In the genomic region with DNA sequence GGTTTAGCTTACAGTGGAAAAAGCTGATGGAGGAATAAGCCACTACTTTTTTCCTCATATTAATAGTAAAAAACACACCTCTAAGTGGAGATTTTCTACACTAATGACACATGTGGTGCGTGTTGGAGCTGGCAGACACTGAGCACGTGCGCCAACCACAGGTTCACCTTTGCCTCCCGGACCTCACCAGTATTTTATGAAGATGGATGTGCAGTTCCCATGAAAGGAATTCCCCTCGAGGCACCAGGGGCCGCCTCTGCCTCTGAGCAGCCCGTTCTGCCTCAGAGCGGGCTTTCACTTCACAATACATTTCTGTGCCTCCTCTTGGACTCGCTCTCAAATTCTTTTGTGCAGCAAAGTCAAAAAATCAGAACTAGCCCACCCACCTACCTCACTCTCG, we compare ENCODE assay signal across 22 cellular contexts.
DNase-seq lines count a peak whose midpoint lies in the region; ATAC-seq, FAIRE-seq and TF ChIP-seq lines count a peak whose summit lies in the region.
"Had no signal": no experiment of that assay in that cellular context is flagged by ENCODE, and none has a peak within 500 bp of the region (broad histone marks: within the 10 kb centered on the region; RNA-seq: fewer than 3 reads in every experiment).

No MANE protein-coding gene starts in this region.

- peaks cover 3% of the 10 kb centered on the region for H3K27me3 Mint-ChIP-seq in nephron progenitor cell (ENCODE audit: low read depth, poor library complexity)
- H3K27me3 Mint-ChIP-seq in CD14-positive monocyte (ENCODE audit: low read depth in 3 of 3) = peaks cover 0 to 3% (median 0%) of the 10 kb centered on the region in 3 donors

- DNase-seq in ELF-1 (ENCODE audit: low read depth, low spot score) (peak; percentile 75), RPMI7951 (ENCODE audit: low read depth) (peak; percentile 83), nephron progenitor cell (peak; percentile 40), medulla oblongata (ENCODE audit: extremely low spot score) (no peak), lower leg skin (ENCODE audit: low spot score in 2 of 2) (no peak), D721Med (ENCODE audit: insufficient read length, low spot score) (no peak), CD14-positive monocyte (ENCODE audit: low spot score) (no peak)
- DNase-seq: DMS 273 treated with DMSO at 0.1 percent for 48 hours, NCI-H1105, NCI-H2081, NCI-H510A treated with DMSO at 0.1 percent for 48 hours, NCI-H774, OCI-M1, SIG-M5, T-cell had no signal

- TF ChIP-seq CTCF in nephron progenitor cell (IDR thresholded peaks at IDR 0.05) (no peak), lower leg skin (IDR thresholded peaks at IDR 0.05) (no peak), D721Med (IDR thresholded peaks at IDR 0.05; ENCODE audit: insufficient read depth, missing control alignments) (no peak), CD14-positive monocyte (IDR thresholded peaks at IDR 0.05) (no peak)

- 44% methylated on average over 10 of the region's 10 CpGs for WGBS in lower leg skin, 2 donors

- no peak for FAIRE-seq in D721Med (lab: Jason Lieb, UNC)
- FAIRE-seq: GM12878, GM18507, K562 had no signal

- H3K4me3 ChIP-seq in lower leg skin (ENCODE audit: low read depth, poor library complexity, severe bottlenecking) = no peak overlapping the region
- H3K4me3 ChIP-seq: BLaER1 treated with 17β-estradiol and CSF1 and Interleukin-3, amounts not matched to agents 10 nM and 100 nM; GM12878; K562 had no signal

- intact Hi-C loops in lower leg skin (cut with DNase I; ENCODE audit: low total_unique reads) = no loop called here
- intact Hi-C loops in CD14-positive monocyte (cut with micrococcal nuclease) = no loop called here

- H3K36me3 Mint-ChIP-seq in nephron progenitor cell (ENCODE audit: low read depth) = no peaks in the 10 kb centered on the region
- H3K36me3 Mint-ChIP-seq in CD14-positive monocyte = no peaks in the 10 kb centered on the region
- H3K36me3 Mint-ChIP-seq: T-cell had no signal

- no peak for TF ChIP-seq POLR2A in lower leg skin (IDR thresholded peaks at IDR 0.05)

- H3K9me3 Mint-ChIP-seq in nephron progenitor cell = no peaks in the 10 kb centered on the region
- H3K9me3 Mint-ChIP-seq in CD14-positive monocyte = peaks cover 0 to 11% (median 5%) of the 10 kb centered on the region in 7 donors
- H3K9me3 Mint-ChIP-seq: T-cell had no signal

- H3K4me1 Mint-ChIP-seq in nephron progenitor cell (peaks cover 71% of the 10 kb centered on the region), CD14-positive monocyte (no peaks in the 10 kb centered on the region)
- H3K4me1 Mint-ChIP-seq: T-cell had no signal

- H3K27ac Mint-ChIP-seq in nephron progenitor cell (peak overlapping the region; percentile 5), CD14-positive monocyte (no peak overlapping the region)
- H3K27ac Mint-ChIP-seq: T-cell had no signal

- ATAC-seq in esophagus mucosa = peak; percentile 47
- ATAC-seq: GM12878, HCT116, K562, SK-N-SH treated with all-trans-retinoic acid at 6 μM for 48 hours, T-cell had no signal

- peak overlapping the region; percentile 26 for H3K4me3 Mint-ChIP-seq in nephron progenitor cell
- no peak overlapping the region for H3K4me3 Mint-ChIP-seq in CD14-positive monocyte
- H3K4me3 Mint-ChIP-seq: T-cell had no signal

Comparison
In these comparisons a context has a peak if more than half of its experiments do, and no peak if none do; other contexts are left out.
1. DNase-seq: peak in ELF-1 (single experiment), RPMI7951 (single experiment) and nephron progenitor cell (single experiment); none in medulla oblongata (single experiment), lower leg skin (0 of 2), D721Med (single experiment) and CD14-positive monocyte (single experiment).